In genomic region chr6:121884621-121885020, GRCh38 we compare ENCODE assay signal across 25 cellular contexts.
"Had no signal": no experiment of that assay in that cellular context is flagged by ENCODE, and none has a peak within 500 bp of the region (broad histone marks: within the 10 kb centered on the region; RNA-seq: fewer than 3 reads in every experiment).

No MANE protein-coding gene starts in this region.

- H3K27ac ChIP-seq: coronary artery, foreskin keratinocyte, gastroesophageal sphincter, heart left ventricle, prostate gland, right atrium auricular region, spleen, testis, tibial artery had no signal

- H3K36me3 Mint-ChIP-seq: memory B cell; naive thymus-derived CD8-positive, alpha-beta T cell; stimulated activated memory B cell treated with anti-CD40 and anti-IgM and Interleukin-4, amounts not matched to agents 10 μg/mL and 1 μg/mL and 100 μg/mL, for 72 hours; type B pancreatic cell had no signal

- H3K9me3 Mint-ChIP-seq: central memory CD8-positive, alpha-beta T cell; naive thymus-derived CD8-positive, alpha-beta T cell; nephron progenitor cell; stimulated activated memory B cell treated with anti-CD40 and anti-IgM and Interleukin-4, amounts not matched to agents 10 μg/mL and 1 μg/mL and 100 μg/mL, for 72 hours had no signal

- H3K27me3 ChIP-seq: foreskin keratinocyte, gastroesophageal sphincter, heart left ventricle, right atrium auricular region, spleen, testis, tibial artery had no signal

- H3K9me3 ChIP-seq: gastroesophageal sphincter, prostate gland, right atrium auricular region, spleen, testis, tibial artery had no signal

- DNase-seq: effector memory CD8-positive, alpha-beta T cell; foreskin keratinocyte; heart left ventricle; hippocampal formation; islet precursor cell; kidney glomerular epithelial cell; naive thymus-derived CD8-positive, alpha-beta T cell; nephron progenitor cell; nucleus accumbens; spleen; stimulated activated CD4-positive, alpha-beta T cell treated with anti-CD3 and anti-CD28 coated beads, Interleukin-4, amount 100 ng/mL, for 4 hours; stimulated activated naive CD8-positive, alpha-beta T cell treated with anti-CD3 and anti-CD28 coated beads, Interleukin-15, Interleukin-2, amounts not matched to agents 100 U/mL and 50 U/mL, for 24 hours; substantia nigra; testis; tibial artery had no signal

- H3K36me3 ChIP-seq: gastroesophageal sphincter, heart left ventricle, prostate gland, right atrium auricular region, spleen, tibial artery had no signal

- H3K4me1 Mint-ChIP-seq: central memory CD8-positive, alpha-beta T cell; memory B cell; nephron progenitor cell; stimulated activated memory B cell treated with anti-CD40 and anti-IgM and Interleukin-4, amounts not matched to agents 10 μg/mL and 1 μg/mL and 100 μg/mL, for 72 hours had no signal

- H3K4me3 ChIP-seq: coronary artery, gastroesophageal sphincter, heart left ventricle, lung, prostate gland, right atrium auricular region, spleen, testis, tibial artery had no signal

- H3K27ac Mint-ChIP-seq: effector memory CD8-positive, alpha-beta T cell; memory B cell; naive thymus-derived CD8-positive, alpha-beta T cell; nephron progenitor cell; stimulated activated memory B cell treated with anti-CD40 and anti-IgM and Interleukin-4, amounts not matched to agents 10 μg/mL and 1 μg/mL and 100 μg/mL, for 72 hours had no signal

- H3K4me1 ChIP-seq: foreskin keratinocyte, gastroesophageal sphincter, prostate gland, spleen, testis had no signal

- H3K27me3 Mint-ChIP-seq: central memory CD8-positive, alpha-beta T cell; effector memory CD8-positive, alpha-beta T cell; memory B cell; stimulated activated memory B cell treated with anti-CD40 and anti-IgM and Interleukin-4, amounts not matched to agents 10 μg/mL and 1 μg/mL and 100 μg/mL, for 72 hours; type B pancreatic cell had no signal

- H3K4me3 Mint-ChIP-seq: central memory CD8-positive, alpha-beta T cell; effector memory CD8-positive, alpha-beta T cell; memory B cell; naive thymus-derived CD8-positive, alpha-beta T cell; nephron progenitor cell; stimulated activated memory B cell treated with anti-CD40 and anti-IgM and Interleukin-4, amounts not matched to agents 10 μg/mL and 1 μg/mL and 100 μg/mL, for 72 hours; type B pancreatic cell had no signal

- ATAC-seq: effector memory CD8-positive, alpha-beta T cell; foreskin keratinocyte; gastroesophageal sphincter; heart left ventricle; naive thymus-derived CD8-positive, alpha-beta T cell; sciatic nerve; stimulated activated memory B cell treated with anti-CD40 and anti-IgM and Interleukin-4, amounts not matched to agents 10 μg/mL and 1 μg/mL and 100 μg/mL, for 72 hours; stimulated activated naive CD8-positive, alpha-beta T cell treated with anti-CD3 and anti-CD28 coated beads, Interleukin-15, Interleukin-2, amounts not matched to agents 100 U/mL and 50 U/mL, for 24 hours had no signal
